9 cellular contexts compared by ENCODE assay signal in the genomic region with DNA sequence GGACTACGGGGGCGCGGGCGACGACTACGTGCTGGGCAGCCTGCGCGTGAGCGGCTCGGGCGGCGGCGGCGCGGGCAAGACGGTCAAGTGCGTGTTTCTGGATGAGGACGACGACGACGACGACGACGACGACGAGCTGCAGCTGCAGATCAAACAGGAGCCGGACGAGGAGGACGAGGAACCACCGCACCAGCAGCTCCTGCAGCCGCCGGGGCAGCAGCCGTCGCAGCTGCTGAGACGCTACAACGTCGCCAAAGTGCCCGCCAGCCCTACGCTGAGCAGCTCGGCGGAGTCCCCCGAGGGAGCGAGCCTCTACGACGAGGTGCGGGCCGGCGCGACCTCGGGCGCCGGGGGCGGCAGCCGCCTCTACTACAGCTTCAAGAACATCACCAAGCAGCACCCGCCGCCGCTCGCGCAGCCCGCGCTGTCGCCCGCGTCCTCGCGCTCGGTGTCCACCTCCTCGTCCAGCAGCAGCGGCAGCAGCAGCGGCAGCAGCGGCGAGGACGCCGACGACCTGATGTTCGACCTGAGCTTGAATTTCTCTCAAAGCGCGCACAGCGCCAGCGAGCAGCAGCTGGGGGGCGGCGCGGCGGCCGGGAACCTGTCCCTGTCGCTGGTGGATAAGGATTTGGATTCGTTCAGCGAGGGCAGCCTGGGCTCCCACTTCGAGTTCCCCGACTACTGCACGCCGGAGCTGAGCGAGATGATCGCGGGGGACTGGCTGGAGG. TPM values are rescaled to one million over a fixed set of nuclear protein-coding genes. Genes with fewer than 3 reads are reported as not detected.
DNase-seq lines count a peak whose midpoint lies in the region; ATAC-seq and TF ChIP-seq lines count a peak whose summit lies in the region.
"Had no signal": no experiment of that assay in that cellular context is flagged by ENCODE, and none has a peak within 500 bp of the region (broad histone marks: within the 10 kb centered on the region; RNA-seq: fewer than 3 reads in every experiment).

No MANE protein-coding gene starts in this region.

- no peaks in the 10 kb centered on the region for H4K20me1 ChIP-seq in OCI-LY7 (ENCODE audit: insufficient read depth, low read length)
- H4K20me1 ChIP-seq in smooth muscle cell (ENCODE audit: low read depth): peaks cover 51% of the 10 kb centered on the region

- H3K9me2 ChIP-seq in OCI-LY7 (ENCODE audit: insufficient read depth, low read length): no peaks in the 10 kb centered on the region

- intact Hi-C loops in activated CD4-positive, alpha-beta memory T cell treated with anti-CD3 and anti-CD28 coated beads for 36 hours (cut with micrococcal nuclease): no loop called here
- intact Hi-C loops in OCI-LY7 (cut with micrococcal nuclease; ENCODE audit: unreplicated experiment) (no loop called here), right cardiac atrium (cut with DNase I) (no loop called here)
- intact Hi-C loops in activated T-helper 2 cell treated with anti-CD3 and anti-CD28 coated beads, Interferon-gamma antibody, Interleukin-2, Interleukin-4, amounts not matched to agents 10 μg/mL and 5 μg/mL and 100 μg/mL, durations not matched to agents 14 hours and 24 hours and 36 hours (cut with micrococcal nuclease): no loop called here

- H2AFZ ChIP-seq in OCI-LY7 (ENCODE audit: low read length): peak overlapping the region; percentile 75
- peak overlapping the region; percentile 31 for H2AFZ ChIP-seq in smooth muscle cell (ENCODE audit: low read depth)

- BruUV-seq in OCI-LY7 (replicated peaks; lab: Mats Ljungman, UMichigan): no TSS peak

- H3K9me3 ChIP-seq in OCI-LY7 (ENCODE audit: low read length) (no peaks in the 10 kb centered on the region), right cardiac atrium (ENCODE audit: control insufficient read depth, low read length) (no peaks in the 10 kb centered on the region), smooth muscle cell (replicated peaks; ENCODE audit: low read depth) (no peaks in the 10 kb centered on the region)

- peak overlapping the region; percentile 52 for H3K4me3 Mint-ChIP-seq in activated CD4-positive, alpha-beta memory T cell treated with anti-CD3 and anti-CD28 coated beads, Interleukin-2, amount 10 ng/mL, durations not matched to agents 7 days and 5 days
- no peak overlapping the region for H3K4me3 Mint-ChIP-seq in activated CD4-positive, alpha-beta memory T cell treated with anti-CD3 and anti-CD28 coated beads for 36 hours
- no peak overlapping the region for H3K4me3 Mint-ChIP-seq in activated T-helper 2 cell treated with anti-CD3 and anti-CD28 coated beads, Interferon-gamma antibody, Interleukin-2, Interleukin-4, amounts not matched to agents 10 μg/mL and 5 μg/mL and 100 μg/mL, durations not matched to agents 14 hours and 24 hours and 36 hours (ENCODE audit: low read depth)

- H3K79me2 ChIP-seq in OCI-LY7 (ENCODE audit: insufficient read depth, low read depth, low read length) (peaks cover 24% of the 10 kb centered on the region), smooth muscle cell (ENCODE audit: low read depth) (peaks cover 42% of the 10 kb centered on the region)

- H3K36me3 ChIP-seq in OCI-LY7 (ENCODE audit: insufficient read depth, low read length): no peaks in the 10 kb centered on the region
- H3K36me3 ChIP-seq in smooth muscle cell (ENCODE audit: low read depth): no peaks in the 10 kb centered on the region

- H3K4me3 ChIP-seq in OCI-LY7 (ENCODE audit: low read depth, low read length, poor library complexity, severe bottlenecking) (peak overlapping the region; percentile 74), right cardiac atrium (ENCODE audit: low read length) (peak overlapping the region; percentile 33), smooth muscle cell (peak overlapping the region; percentile 86)

- no peaks in the 10 kb centered on the region for H3K9me3 Mint-ChIP-seq in activated CD4-positive, alpha-beta memory T cell treated with anti-CD3 and anti-CD28 coated beads, Interleukin-2, amount 10 ng/mL, durations not matched to agents 7 days and 5 days
- no peaks in the 10 kb centered on the region for H3K9me3 Mint-ChIP-seq in activated CD4-positive, alpha-beta memory T cell treated with anti-CD3 and anti-CD28 coated beads for 36 hours
- H3K9me3 Mint-ChIP-seq in activated T-helper 2 cell treated with anti-CD3 and anti-CD28 coated beads, Interferon-gamma antibody, Interleukin-2, Interleukin-4, amounts not matched to agents 10 μg/mL and 5 μg/mL and 100 μg/mL, durations not matched to agents 14 hours and 24 hours and 36 hours: no peaks in the 10 kb centered on the region

- H3K4me2 ChIP-seq in OCI-LY7 (ENCODE audit: low read length) (peak overlapping the region; percentile 94), smooth muscle cell (peak overlapping the region; percentile 99)

- 2% methylated on average over 95 of the region's 95 CpGs for WGBS in right cardiac atrium
- WGBS in smooth muscle cell (ENCODE audit: low lambda C conversion rate): under 1% methylated on average over 95 of the region's 95 CpGs

- peak overlapping the region; percentile 44 for H3K9ac ChIP-seq in smooth muscle cell (ENCODE audit: low read depth)

- H3K27ac Mint-ChIP-seq in activated CD4-positive, alpha-beta memory T cell treated with anti-CD3 and anti-CD28 coated beads, Interleukin-2, amount 10 ng/mL, durations not matched to agents 7 days and 5 days: no peak overlapping the region
- H3K27ac Mint-ChIP-seq in activated CD4-positive, alpha-beta memory T cell treated with anti-CD3 and anti-CD28 coated beads for 36 hours: no peak overlapping the region
- H3K27ac Mint-ChIP-seq in activated T-helper 2 cell treated with anti-CD3 and anti-CD28 coated beads, Interferon-gamma antibody, Interleukin-2, Interleukin-4, amounts not matched to agents 10 μg/mL and 5 μg/mL and 100 μg/mL, durations not matched to agents 14 hours and 24 hours and 36 hours: no peak overlapping the region

- no peaks in the 10 kb centered on the region for H3F3A ChIP-seq in smooth muscle cell (ENCODE audit: low read depth)

- H3K36me3 Mint-ChIP-seq in activated CD4-positive, alpha-beta memory T cell treated with anti-CD3 and anti-CD28 coated beads, Interleukin-2, amount 10 ng/mL, durations not matched to agents 7 days and 5 days (ENCODE audit: low read depth): peaks cover 16% of the 10 kb centered on the region
- peaks cover 4% of the 10 kb centered on the region for H3K36me3 Mint-ChIP-seq in activated CD4-positive, alpha-beta memory T cell treated with anti-CD3 and anti-CD28 coated beads for 36 hours
- H3K36me3 Mint-ChIP-seq in activated T-helper 2 cell treated with anti-CD3 and anti-CD28 coated beads, Interferon-gamma antibody, Interleukin-2, Interleukin-4, amounts not matched to agents 10 μg/mL and 5 μg/mL and 100 μg/mL, durations not matched to agents 14 hours and 24 hours and 36 hours (ENCODE audit: low read depth): no peaks in the 10 kb centered on the region

- ATAC-seq in right cardiac atrium (no peak), left lobe of liver (no peak)

- H3K27ac ChIP-seq in OCI-LY7 (ENCODE audit: low read depth, low read length, poor library complexity, severe bottlenecking) (peak overlapping the region; percentile 94), right cardiac atrium (ENCODE audit: low read length) (no peak overlapping the region), smooth muscle cell (ENCODE audit: low read depth) (no peak overlapping the region)

- peaks cover 12% of the 10 kb centered on the region for H3K4me1 Mint-ChIP-seq in activated CD4-positive, alpha-beta memory T cell treated with anti-CD3 and anti-CD28 coated beads, Interleukin-2, amount 10 ng/mL, durations not matched to agents 7 days and 5 days
- peaks cover 11% of the 10 kb centered on the region for H3K4me1 Mint-ChIP-seq in activated CD4-positive, alpha-beta memory T cell treated with anti-CD3 and anti-CD28 coated beads for 36 hours (ENCODE audit: low read depth)
- H3K4me1 Mint-ChIP-seq in activated T-helper 2 cell treated with anti-CD3 and anti-CD28 coated beads, Interferon-gamma antibody, Interleukin-2, Interleukin-4, amounts not matched to agents 10 μg/mL and 5 μg/mL and 100 μg/mL, durations not matched to agents 14 hours and 24 hours and 36 hours (ENCODE audit: low read depth): peaks cover 3% of the 10 kb centered on the region

- H3K27me3 Mint-ChIP-seq in activated CD4-positive, alpha-beta memory T cell treated with anti-CD3 and anti-CD28 coated beads, Interleukin-2, amount 10 ng/mL, durations not matched to agents 7 days and 5 days: peaks cover 56% of the 10 kb centered on the region
- H3K27me3 Mint-ChIP-seq in activated CD4-positive, alpha-beta memory T cell treated with anti-CD3 and anti-CD28 coated beads for 36 hours: peaks cover 49% of the 10 kb centered on the region
- H3K27me3 Mint-ChIP-seq in activated T-helper 2 cell treated with anti-CD3 and anti-CD28 coated beads, Interferon-gamma antibody, Interleukin-2, Interleukin-4, amounts not matched to agents 10 μg/mL and 5 μg/mL and 100 μg/mL, durations not matched to agents 14 hours and 24 hours and 36 hours (ENCODE audit: low read depth): peaks cover 52% of the 10 kb centered on the region

- DNase-seq in activated CD4-positive, alpha-beta memory T cell treated with anti-CD3 and anti-CD28 coated beads, Interleukin-2, amount 10 ng/mL, durations not matched to agents 7 days and 5 days: no peak
- no peak for DNase-seq in activated CD4-positive, alpha-beta memory T cell treated with anti-CD3 and anti-CD28 coated beads for 36 hours
- no peak for DNase-seq in OCI-LY7 (ENCODE audit: low spot score)
- peak in 1 of 3 donors; percentile 37 for DNase-seq in right cardiac atrium
- DNase-seq in smooth muscle cell (lab: John Stamatoyannopoulos, UW; ENCODE audit: unreplicated experiment): no peak
- DNase-seq in left lobe of liver (ENCODE audit: low spot score): no peak
- DNase-seq in CD1c-positive myeloid dendritic cell (ENCODE audit: extremely low spot score): no peak
- no peak for DNase-seq in activated T-helper 2 cell treated with anti-CD3 and anti-CD28 coated beads, Interferon-gamma antibody, Interleukin-2, Interleukin-4, amounts not matched to agents 10 μg/mL and 5 μg/mL and 100 μg/mL, durations not matched to agents 14 hours and 24 hours and 36 hours (ENCODE audit: low spot score)
- DNase-seq: MM.1S had no signal

- H3K4me1 ChIP-seq in OCI-LY7 (ENCODE audit: insufficient read depth, low read length, poor library complexity, severe bottlenecking) (peaks cover 12% of the 10 kb centered on the region), right cardiac atrium (ENCODE audit: control insufficient read depth, insufficient read depth, low read length) (no peaks in the 10 kb centered on the region), smooth muscle cell (ENCODE audit: low read depth) (peaks cover 18% of the 10 kb centered on the region)

- CTCF ChIA-PET in activated CD4-positive, alpha-beta memory T cell treated with anti-CD3 and anti-CD28 coated beads, Interleukin-2, amount 10 ng/mL, durations not matched to agents 7 days and 5 days (lab: Charles Lee): no interaction called here
- CTCF ChIA-PET in activated CD4-positive, alpha-beta memory T cell treated with anti-CD3 and anti-CD28 coated beads for 36 hours (lab: Charles Lee): no interaction called here
- CTCF ChIA-PET in OCI-LY7 (lab: Charles Lee; ENCODE audit: unreplicated experiment): no interaction called here

- H3K27me3 ChIP-seq in right cardiac atrium (ENCODE audit: control insufficient read depth, insufficient read depth): peaks cover 2% of the 10 kb centered on the region
- H3K27me3 ChIP-seq in smooth muscle cell (ENCODE audit: low read depth): no peaks in the 10 kb centered on the region

- POLR2A ChIA-PET in activated CD4-positive, alpha-beta memory T cell treated with anti-CD3 and anti-CD28 coated beads, Interleukin-2, amount 10 ng/mL, durations not matched to agents 7 days and 5 days (lab: Charles Lee): no interaction called here
- POLR2A ChIA-PET in activated CD4-positive, alpha-beta memory T cell treated with anti-CD3 and anti-CD28 coated beads for 36 hours (lab: Charles Lee): no interaction called here
- POLR2A ChIA-PET in OCI-LY7 (lab: Charles Lee): interaction anchor here (0.5 to 3.9 kb wide), 4 partner anchors 16 to 822 kb away, joined by 3 to 29 read pairs (median 14); no protein-coding TSS in a partner anchor

- no peak for TF ChIP-seq CTCF in OCI-LY7 (conservative IDR thresholded peaks at IDR 0.05; ENCODE audit: low read length)
- TF ChIP-seq CTCF in smooth muscle cell (IDR thresholded peaks at IDR 0.05; ENCODE audit: borderline replicate concordance, insufficient read depth, poor library complexity, severe bottlenecking): no peak

RNA-seq across cellular contexts. Expression of gene SOX11, which starts 1.3 kb away (rescaled TPM):
- total RNA-seq in activated CD4-positive, alpha-beta memory T cell treated with anti-CD3 and anti-CD28 coated beads, Interleukin-2, amount 10 ng/mL, durations not matched to agents 7 days and 5 days: not detected
- not detected for total RNA-seq in activated CD4-positive, alpha-beta memory T cell treated with anti-CD3 and anti-CD28 coated beads for 36 hours
- 6.8 and 7.7 TPM in 2 replicates for total RNA-seq in OCI-LY7 (2014; rRNA removed; shearing (Covaris generic))
- total RNA-seq in OCI-LY7 (2022): 13.0 and 14.8 TPM in 2 replicates
- 1 to 10 TPM in 1 of 4 donors, under 1 TPM in 3; 0.22 to 1.1 (median 0.60) TPM for total RNA-seq in right cardiac atrium
- polyA plus RNA-seq in right cardiac atrium: 0.93 TPM
- total RNA-seq in smooth muscle cell: 20.5 and 22.2 TPM in 2 replicates
- polyA plus RNA-seq in smooth muscle cell: 4.7 and 5.1 TPM in 2 replicates
- total RNA-seq in left lobe of liver: 0.05 TPM
- total RNA-seq in activated T-helper 2 cell treated with anti-CD3 and anti-CD28 coated beads, Interferon-gamma antibody, Interleukin-2, Interleukin-4, amounts not matched to agents 10 μg/mL and 5 μg/mL and 100 μg/mL, durations not matched to agents 14 hours and 24 hours and 36 hours: not detected in 2 replicates

Comparison
In these comparisons a context has a peak if more than half of its experiments do, and no peak if none do; other contexts are left out.
1. H3K4me3 ChIP-seq: peak in every context shown above with its lines; median percentile 86 in smooth muscle cell; 74 in OCI-LY7; 33 in right cardiac atrium.